ENCODE assay signal across 1 cellular context in the genomic region with DNA sequence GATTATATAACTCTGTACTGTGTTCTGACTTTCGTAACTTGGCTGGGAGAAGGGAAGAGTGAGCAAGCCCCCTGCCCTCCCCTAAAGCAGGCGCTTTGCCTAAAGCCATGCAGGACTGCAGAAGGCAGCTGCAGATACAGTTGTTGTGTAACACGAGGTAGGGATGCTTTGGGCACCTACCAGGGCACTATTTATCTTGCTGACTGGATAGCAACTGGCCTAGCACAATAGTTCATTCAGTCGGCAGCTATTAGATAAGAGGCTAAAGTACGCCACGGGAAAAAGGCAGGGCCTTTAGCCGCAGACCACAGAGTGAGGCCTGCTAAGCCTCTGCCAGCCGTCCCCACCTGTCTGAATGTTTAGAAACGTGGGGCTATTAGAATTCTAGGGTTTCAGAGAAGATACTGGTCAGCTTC.
TF ChIP-seq lines count a peak whose summit lies in the region.

No MANE protein-coding gene starts in this region.

TF ChIP-seq in HepG2, 621 proteins besides CTCF, POLR2A, EP300 and RAD21 (continued from another document and continues in another):
- TF ChIP-seq ZNF891 (CRISPR knock-in tag; IDR thresholded peaks at IDR 0.05) = no peak
- TF ChIP-seq NBN (conservative IDR thresholded peaks at IDR 0.05) = no peak
- peak; percentile 91; the same call in 1 of the 2 replicates for TF ChIP-seq ZNF431 (CRISPR knock-in tag; IDR thresholded peaks at IDR 0.05; ENCODE audit: borderline replicate concordance, low read depth)
- TF ChIP-seq, protein P1, sequence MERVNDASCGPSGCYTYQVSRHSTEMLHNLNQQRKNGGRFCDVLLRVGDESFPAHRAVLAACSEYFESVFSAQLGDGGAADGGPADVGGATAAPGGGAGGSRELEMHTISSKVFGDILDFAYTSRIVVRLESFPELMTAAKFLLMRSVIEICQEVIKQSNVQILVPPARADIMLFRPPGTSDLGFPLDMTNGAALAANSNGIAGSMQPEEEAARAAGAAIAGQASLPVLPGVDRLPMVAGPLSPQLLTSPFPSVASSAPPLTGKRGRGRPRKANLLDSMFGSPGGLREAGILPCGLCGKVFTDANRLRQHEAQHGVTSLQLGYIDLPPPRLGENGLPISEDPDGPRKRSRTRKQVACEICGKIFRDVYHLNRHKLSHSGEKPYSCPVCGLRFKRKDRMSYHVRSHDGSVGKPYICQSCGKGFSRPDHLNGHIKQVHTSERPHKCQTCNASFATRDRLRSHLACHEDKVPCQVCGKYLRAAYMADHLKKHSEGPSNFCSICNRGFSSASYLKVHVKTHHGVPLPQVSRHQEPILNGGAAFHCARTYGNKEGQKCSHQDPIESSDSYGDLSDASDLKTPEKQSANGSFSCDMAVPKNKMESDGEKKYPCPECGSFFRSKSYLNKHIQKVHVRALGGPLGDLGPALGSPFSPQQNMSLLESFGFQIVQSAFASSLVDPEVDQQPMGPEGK (CRISPR knock-in tag; IDR thresholded peaks at IDR 0.05) = peak; percentile 96
- TF ChIP-seq MEIS1 (CRISPR knock-in tag; IDR thresholded peaks at IDR 0.05; ENCODE audit: borderline replicate concordance) = peak; percentile 36; the same call in 1 of the 2 replicates
- no peak for TF ChIP-seq NPAS2 (CRISPR knock-in tag; IDR thresholded peaks at IDR 0.05; ENCODE audit: borderline replicate concordance)
- TF ChIP-seq RFX3 (CRISPR knock-in tag; IDR thresholded peaks at IDR 0.05) = no peak
- no peak for TF ChIP-seq HNRNPH1 (optimal IDR thresholded peaks at IDR 0.05; ENCODE audit: low read depth, low read length)
- TF ChIP-seq ZNF7 (CRISPR knock-in tag; IDR thresholded peaks at IDR 0.05) = peak; percentile 19; the same call in 1 of the 2 replicates
- TF ChIP-seq, protein P2, sequence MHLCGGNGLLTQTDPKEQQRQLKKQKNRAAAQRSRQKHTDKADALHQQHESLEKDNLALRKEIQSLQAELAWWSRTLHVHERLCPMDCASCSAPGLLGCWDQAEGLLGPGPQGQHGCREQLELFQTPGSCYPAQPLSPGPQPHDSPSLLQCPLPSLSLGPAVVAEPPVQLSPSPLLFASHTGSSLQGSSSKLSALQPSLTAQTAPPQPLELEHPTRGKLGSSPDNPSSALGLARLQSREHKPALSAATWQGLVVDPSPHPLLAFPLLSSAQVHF (CRISPR knock-in tag; IDR thresholded peaks at IDR 0.05) = no peak
- TF ChIP-seq BHLHE40 (IDR thresholded peaks at IDR 0.05; ENCODE audit: low read length) = no peak
- peak; percentile 42; the same call in 1 of the 2 replicates for TF ChIP-seq ZNF556 (CRISPR knock-in tag; IDR thresholded peaks at IDR 0.05; ENCODE audit: borderline replicate concordance)
- peak; percentile 76 for TF ChIP-seq ZMYM4 (CRISPR knock-in tag; IDR thresholded peaks at IDR 0.05)
- TF ChIP-seq HCFC1 (IDR thresholded peaks at IDR 0.05; ENCODE audit: low read depth, low read length) = no peak
- TF ChIP-seq FOXC1 (CRISPR knock-in tag; IDR thresholded peaks at IDR 0.05; ENCODE audit: borderline replicate concordance) = no peak
- TF ChIP-seq, protein P3, sequence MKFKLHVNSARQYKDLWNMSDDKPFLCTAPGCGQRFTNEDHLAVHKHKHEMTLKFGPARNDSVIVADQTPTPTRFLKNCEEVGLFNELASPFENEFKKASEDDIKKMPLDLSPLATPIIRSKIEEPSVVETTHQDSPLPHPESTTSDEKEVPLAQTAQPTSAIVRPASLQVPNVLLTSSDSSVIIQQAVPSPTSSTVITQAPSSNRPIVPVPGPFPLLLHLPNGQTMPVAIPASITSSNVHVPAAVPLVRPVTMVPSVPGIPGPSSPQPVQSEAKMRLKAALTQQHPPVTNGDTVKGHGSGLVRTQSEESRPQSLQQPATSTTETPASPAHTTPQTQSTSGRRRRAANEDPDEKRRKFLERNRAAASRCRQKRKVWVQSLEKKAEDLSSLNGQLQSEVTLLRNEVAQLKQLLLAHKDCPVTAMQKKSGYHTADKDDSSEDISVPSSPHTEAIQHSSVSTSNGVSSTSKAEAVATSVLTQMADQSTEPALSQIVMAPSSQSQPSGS (CRISPR knock-in tag; IDR thresholded peaks at IDR 0.05) = peak; percentile 75
- TF ChIP-seq, protein P4, sequence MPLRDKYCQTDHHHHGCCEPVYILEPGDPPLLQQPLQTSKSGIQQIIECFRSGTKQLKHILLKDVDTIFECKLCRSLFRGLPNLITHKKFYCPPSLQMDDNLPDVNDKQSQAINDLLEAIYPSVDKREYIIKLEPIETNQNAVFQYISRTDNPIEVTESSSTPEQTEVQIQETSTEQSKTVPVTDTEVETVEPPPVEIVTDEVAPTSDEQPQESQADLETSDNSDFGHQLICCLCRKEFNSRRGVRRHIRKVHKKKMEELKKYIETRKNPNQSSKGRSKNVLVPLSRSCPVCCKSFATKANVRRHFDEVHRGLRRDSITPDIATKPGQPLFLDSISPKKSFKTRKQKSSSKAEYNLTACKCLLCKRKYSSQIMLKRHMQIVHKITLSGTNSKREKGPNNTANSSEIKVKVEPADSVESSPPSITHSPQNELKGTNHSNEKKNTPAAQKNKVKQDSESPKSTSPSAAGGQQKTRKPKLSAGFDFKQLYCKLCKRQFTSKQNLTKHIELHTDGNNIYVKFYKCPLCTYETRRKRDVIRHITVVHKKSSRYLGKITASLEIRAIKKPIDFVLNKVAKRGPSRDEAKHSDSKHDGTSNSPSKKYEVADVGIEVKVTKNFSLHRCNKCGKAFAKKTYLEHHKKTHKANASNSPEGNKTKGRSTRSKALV (CRISPR knock-in tag; IDR thresholded peaks at IDR 0.05) = 0 out of 2 replicates have a peak, but pooled peaks have one; percentile 62
- TF ChIP-seq RBM22 (optimal IDR thresholded peaks at IDR 0.05; ENCODE audit: low read length) = peak; percentile 80
- TF ChIP-seq, protein P5, sequence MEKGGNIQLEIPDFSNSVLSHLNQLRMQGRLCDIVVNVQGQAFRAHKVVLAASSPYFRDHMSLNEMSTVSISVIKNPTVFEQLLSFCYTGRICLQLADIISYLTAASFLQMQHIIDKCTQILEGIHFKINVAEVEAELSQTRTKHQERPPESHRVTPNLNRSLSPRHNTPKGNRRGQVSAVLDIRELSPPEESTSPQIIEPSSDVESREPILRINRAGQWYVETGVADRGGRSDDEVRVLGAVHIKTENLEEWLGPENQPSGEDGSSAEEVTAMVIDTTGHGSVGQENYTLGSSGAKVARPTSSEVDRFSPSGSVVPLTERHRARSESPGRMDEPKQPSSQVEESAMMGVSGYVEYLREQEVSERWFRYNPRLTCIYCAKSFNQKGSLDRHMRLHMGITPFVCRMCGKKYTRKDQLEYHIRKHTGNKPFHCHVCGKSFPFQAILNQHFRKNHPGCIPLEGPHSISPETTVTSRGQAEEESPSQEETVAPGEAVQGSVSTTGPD (CRISPR knock-in tag; IDR thresholded peaks at IDR 0.05) = no peak
- TF ChIP-seq ARHGAP35 (CRISPR knock-in tag; IDR thresholded peaks at IDR 0.05; ENCODE audit: borderline replicate concordance) = no peak
- peak; percentile 61; the same call in 1 of the 2 replicates for TF ChIP-seq ZNF205 (CRISPR knock-in tag; IDR thresholded peaks at IDR 0.05)
- TF ChIP-seq, protein P6, sequence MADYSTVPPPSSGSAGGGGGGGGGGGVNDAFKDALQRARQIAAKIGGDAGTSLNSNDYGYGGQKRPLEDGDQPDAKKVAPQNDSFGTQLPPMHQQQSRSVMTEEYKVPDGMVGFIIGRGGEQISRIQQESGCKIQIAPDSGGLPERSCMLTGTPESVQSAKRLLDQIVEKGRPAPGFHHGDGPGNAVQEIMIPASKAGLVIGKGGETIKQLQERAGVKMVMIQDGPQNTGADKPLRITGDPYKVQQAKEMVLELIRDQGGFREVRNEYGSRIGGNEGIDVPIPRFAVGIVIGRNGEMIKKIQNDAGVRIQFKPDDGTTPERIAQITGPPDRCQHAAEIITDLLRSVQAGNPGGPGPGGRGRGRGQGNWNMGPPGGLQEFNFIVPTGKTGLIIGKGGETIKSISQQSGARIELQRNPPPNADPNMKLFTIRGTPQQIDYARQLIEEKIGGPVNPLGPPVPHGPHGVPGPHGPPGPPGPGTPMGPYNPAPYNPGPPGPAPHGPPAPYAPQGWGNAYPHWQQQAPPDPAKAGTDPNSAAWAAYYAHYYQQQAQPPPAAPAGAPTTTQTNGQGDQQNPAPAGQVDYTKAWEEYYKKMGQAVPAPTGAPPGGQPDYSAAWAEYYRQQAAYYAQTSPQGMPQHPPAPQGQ (CRISPR knock-in tag; IDR thresholded peaks at IDR 0.05; ENCODE audit: borderline replicate concordance) = no peak
- TF ChIP-seq THYN1 (CRISPR knock-in tag; IDR thresholded peaks at IDR 0.05; ENCODE audit: borderline replicate concordance, low read depth) = no peak
- TF ChIP-seq MATR3 (CRISPR knock-in tag; IDR thresholded peaks at IDR 0.05) = no peak
- TF ChIP-seq MEIS2 (CRISPR knock-in tag; IDR thresholded peaks at IDR 0.05) = peak; percentile 61; the same call in 1 of the 2 replicates
- TF ChIP-seq, protein P7, sequence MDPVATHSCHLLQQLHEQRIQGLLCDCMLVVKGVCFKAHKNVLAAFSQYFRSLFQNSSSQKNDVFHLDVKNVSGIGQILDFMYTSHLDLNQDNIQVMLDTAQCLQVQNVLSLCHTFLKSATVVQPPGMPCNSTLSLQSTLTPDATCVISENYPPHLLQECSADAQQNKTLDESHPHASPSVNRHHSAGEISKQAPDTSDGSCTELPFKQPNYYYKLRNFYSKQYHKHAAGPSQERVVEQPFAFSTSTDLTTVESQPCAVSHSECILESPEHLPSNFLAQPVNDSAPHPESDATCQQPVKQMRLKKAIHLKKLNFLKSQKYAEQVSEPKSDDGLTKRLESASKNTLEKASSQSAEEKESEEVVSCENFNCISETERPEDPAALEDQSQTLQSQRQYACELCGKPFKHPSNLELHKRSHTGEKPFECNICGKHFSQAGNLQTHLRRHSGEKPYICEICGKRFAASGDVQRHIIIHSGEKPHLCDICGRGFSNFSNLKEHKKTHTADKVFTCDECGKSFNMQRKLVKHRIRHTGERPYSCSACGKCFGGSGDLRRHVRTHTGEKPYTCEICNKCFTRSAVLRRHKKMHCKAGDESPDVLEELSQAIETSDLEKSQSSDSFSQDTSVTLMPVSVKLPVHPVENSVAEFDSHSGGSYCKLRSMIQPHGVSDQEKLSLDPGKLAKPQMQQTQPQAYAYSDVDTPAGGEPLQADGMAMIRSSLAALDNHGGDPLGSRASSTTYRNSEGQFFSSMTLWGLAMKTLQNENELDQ (CRISPR knock-in tag; IDR thresholded peaks at IDR 0.05; ENCODE audit: borderline replicate concordance) = no peak
- 0 out of 2 replicates have a peak, but pooled peaks have one; percentile 63 for TF ChIP-seq SNAPC2 (CRISPR knock-in tag; IDR thresholded peaks at IDR 0.05)
- no peak for TF ChIP-seq ZKSCAN5 (CRISPR knock-in tag; IDR thresholded peaks at IDR 0.05)
- TF ChIP-seq ZNF468 (CRISPR knock-in tag; IDR thresholded peaks at IDR 0.05) = no peak
- TF ChIP-seq ZNF20 (CRISPR knock-in tag; IDR thresholded peaks at IDR 0.05) = no peak; the same call in 1 of the 2 replicates
- TF ChIP-seq ZNF773 (CRISPR knock-in tag; IDR thresholded peaks at IDR 0.05; ENCODE audit: borderline replicate concordance) = no peak
- TF ChIP-seq, protein P8, sequence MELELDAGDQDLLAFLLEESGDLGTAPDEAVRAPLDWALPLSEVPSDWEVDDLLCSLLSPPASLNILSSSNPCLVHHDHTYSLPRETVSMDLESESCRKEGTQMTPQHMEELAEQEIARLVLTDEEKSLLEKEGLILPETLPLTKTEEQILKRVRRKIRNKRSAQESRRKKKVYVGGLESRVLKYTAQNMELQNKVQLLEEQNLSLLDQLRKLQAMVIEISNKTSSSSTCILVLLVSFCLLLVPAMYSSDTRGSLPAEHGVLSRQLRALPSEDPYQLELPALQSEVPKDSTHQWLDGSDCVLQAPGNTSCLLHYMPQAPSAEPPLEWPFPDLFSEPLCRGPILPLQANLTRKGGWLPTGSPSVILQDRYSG (CRISPR knock-in tag; IDR thresholded peaks at IDR 0.05) = peak; percentile 59; the same call in 1 of the 2 replicates
- peak; percentile 46; the same call in 1 of the 2 replicates for TF ChIP-seq ZNF749 (CRISPR knock-in tag; IDR thresholded peaks at IDR 0.05; ENCODE audit: borderline replicate concordance)
- TF ChIP-seq ZNF24 (IDR thresholded peaks at IDR 0.05) = no peak
- TF ChIP-seq SRY (CRISPR knock-in tag; IDR thresholded peaks at IDR 0.05) = no peak
- peak; percentile 76 for TF ChIP-seq ARNTL (CRISPR knock-in tag; IDR thresholded peaks at IDR 0.05)
- TF ChIP-seq CREB1 (IDR thresholded peaks at IDR 0.05) = no peak
- 0 out of 2 replicates have a peak, but pooled peaks have one; percentile 55 for TF ChIP-seq CREB1 (CRISPR knock-in tag; IDR thresholded peaks at IDR 0.05)
- no peak for TF ChIP-seq TSC22D2 (CRISPR knock-in tag; IDR thresholded peaks at IDR 0.05; ENCODE audit: borderline replicate concordance)
- no peak for TF ChIP-seq ZNF34 (CRISPR knock-in tag; IDR thresholded peaks at IDR 0.05; ENCODE audit: borderline replicate concordance)
- TF ChIP-seq GATA4 (IDR thresholded peaks at IDR 0.05; ENCODE audit: borderline replicate concordance, low read depth) = no peak; the same call in 1 of the 2 replicates
- no peak for TF ChIP-seq SRSF4 (IDR thresholded peaks at IDR 0.05; ENCODE audit: low read depth, low read length, poor library complexity, severe bottlenecking)
- TF ChIP-seq SMC3 (IDR thresholded peaks at IDR 0.05; ENCODE audit: low read length) = 0 out of 2 replicates have a peak, but pooled peaks have one; percentile 21
- TF ChIP-seq ZNF546 (CRISPR knock-in tag; conservative IDR thresholded peaks at IDR 0.05) = no peak
- TF ChIP-seq RFXANK (CRISPR knock-in tag; IDR thresholded peaks at IDR 0.05) = no peak
- TF ChIP-seq, protein P9, sequence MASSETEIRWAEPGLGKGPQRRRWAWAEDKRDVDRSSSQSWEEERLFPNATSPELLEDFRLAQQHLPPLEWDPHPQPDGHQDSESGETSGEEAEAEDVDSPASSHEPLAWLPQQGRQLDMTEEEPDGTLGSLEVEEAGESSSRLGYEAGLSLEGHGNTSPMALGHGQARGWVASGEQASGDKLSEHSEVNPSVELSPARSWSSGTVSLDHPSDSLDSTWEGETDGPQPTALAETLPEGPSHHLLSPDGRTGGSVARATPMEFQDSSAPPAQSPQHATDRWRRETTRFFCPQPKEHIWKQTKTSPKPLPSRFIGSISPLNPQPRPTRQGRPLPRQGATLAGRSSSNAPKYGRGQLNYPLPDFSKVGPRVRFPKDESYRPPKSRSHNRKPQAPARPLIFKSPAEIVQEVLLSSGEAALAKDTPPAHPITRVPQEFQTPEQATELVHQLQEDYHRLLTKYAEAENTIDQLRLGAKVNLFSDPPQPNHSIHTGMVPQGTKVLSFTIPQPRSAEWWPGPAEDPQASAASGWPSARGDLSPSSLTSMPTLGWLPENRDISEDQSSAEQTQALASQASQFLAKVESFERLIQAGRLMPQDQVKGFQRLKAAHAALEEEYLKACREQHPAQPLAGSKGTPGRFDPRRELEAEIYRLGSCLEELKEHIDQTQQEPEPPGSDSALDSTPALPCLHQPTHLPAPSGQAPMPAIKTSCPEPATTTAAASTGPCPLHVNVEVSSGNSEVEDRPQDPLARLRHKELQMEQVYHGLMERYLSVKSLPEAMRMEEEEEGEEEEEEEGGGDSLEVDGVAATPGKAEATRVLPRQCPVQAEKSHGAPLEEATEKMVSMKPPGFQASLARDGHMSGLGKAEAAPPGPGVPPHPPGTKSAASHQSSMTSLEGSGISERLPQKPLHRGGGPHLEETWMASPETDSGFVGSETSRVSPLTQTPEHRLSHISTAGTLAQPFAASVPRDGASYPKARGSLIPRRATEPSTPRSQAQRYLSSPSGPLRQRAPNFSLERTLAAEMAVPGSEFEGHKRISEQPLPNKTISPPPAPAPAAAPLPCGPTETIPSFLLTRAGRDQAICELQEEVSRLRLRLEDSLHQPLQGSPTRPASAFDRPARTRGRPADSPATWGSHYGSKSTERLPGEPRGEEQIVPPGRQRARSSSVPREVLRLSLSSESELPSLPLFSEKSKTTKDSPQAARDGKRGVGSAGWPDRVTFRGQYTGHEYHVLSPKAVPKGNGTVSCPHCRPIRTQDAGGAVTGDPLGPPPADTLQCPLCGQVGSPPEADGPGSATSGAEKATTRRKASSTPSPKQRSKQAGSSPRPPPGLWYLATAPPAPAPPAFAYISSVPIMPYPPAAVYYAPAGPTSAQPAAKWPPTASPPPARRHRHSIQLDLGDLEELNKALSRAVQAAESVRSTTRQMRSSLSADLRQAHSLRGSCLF (CRISPR knock-in tag; IDR thresholded peaks at IDR 0.05; ENCODE audit: borderline replicate concordance) = no peak
- TF ChIP-seq SETDB1 (CRISPR knock-in tag; IDR thresholded peaks at IDR 0.05; ENCODE audit: borderline replicate concordance) = no peak
